Comparison of ENCODE assay signal across 1 cellular context in genomic region chr13:99979453-99980200, GRCh38.
TF ChIP-seq lines count a peak whose summit lies in the region.

No MANE protein-coding gene starts in this region.

TF ChIP-seq in HepG2, 621 proteins besides CTCF, POLR2A, EP300 and RAD21 (continued from another document):
- TF ChIP-seq, protein P1, sequence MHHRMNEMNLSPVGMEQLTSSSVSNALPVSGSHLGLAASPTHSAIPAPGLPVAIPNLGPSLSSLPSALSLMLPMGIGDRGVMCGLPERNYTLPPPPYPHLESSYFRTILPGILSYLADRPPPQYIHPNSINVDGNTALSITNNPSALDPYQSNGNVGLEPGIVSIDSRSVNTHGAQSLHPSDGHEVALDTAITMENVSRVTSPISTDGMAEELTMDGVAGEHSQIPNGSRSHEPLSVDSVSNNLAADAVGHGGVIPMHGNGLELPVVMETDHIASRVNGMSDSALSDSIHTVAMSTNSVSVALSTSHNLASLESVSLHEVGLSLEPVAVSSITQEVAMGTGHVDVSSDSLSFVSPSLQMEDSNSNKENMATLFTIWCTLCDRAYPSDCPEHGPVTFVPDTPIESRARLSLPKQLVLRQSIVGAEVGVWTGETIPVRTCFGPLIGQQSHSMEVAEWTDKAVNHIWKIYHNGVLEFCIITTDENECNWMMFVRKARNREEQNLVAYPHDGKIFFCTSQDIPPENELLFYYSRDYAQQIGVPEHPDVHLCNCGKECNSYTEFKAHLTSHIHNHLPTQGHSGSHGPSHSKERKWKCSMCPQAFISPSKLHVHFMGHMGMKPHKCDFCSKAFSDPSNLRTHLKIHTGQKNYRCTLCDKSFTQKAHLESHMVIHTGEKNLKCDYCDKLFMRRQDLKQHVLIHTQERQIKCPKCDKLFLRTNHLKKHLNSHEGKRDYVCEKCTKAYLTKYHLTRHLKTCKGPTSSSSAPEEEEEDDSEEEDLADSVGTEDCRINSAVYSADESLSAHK (CRISPR knock-in tag; IDR thresholded peaks at IDR 0.05; ENCODE audit: borderline replicate concordance): no peak
- TF ChIP-seq ZNF33A (CRISPR knock-in tag; IDR thresholded peaks at IDR 0.05; ENCODE audit: borderline replicate concordance) (no peak), SOX6 (IDR thresholded peaks at IDR 0.05) (no peak), SOX6 (CRISPR knock-in tag; IDR thresholded peaks at IDR 0.05) (no peak), ZNF431 (CRISPR knock-in tag; IDR thresholded peaks at IDR 0.05; ENCODE audit: borderline replicate concordance, low read depth) (no peak), RBM22 (optimal IDR thresholded peaks at IDR 0.05; ENCODE audit: low read length) (no peak), ZNF747 (CRISPR knock-in tag; IDR thresholded peaks at IDR 0.05; ENCODE audit: borderline replicate concordance) (no peak), ZNF784 (CRISPR knock-in tag; IDR thresholded peaks at IDR 0.05; ENCODE audit: borderline replicate concordance) (0 out of 2 replicates have a peak, but pooled peaks have one; percentile 7), SPEN (CRISPR knock-in tag; IDR thresholded peaks at IDR 0.05; ENCODE audit: low read depth) (no peak), CBX2 (IDR thresholded peaks at IDR 0.05; ENCODE audit: low read depth, low read length) (no peak), CBX2 (CRISPR knock-in tag; IDR thresholded peaks at IDR 0.05; ENCODE audit: low read depth) (0 out of 2 replicates have a peak, but pooled peaks have one; percentile 18), ISL2 (CRISPR knock-in tag; IDR thresholded peaks at IDR 0.05) (no peak), KLF12 (CRISPR knock-in tag; IDR thresholded peaks at IDR 0.05; ENCODE audit: borderline replicate concordance) (no peak), ZFP36 (IDR thresholded peaks at IDR 0.05; ENCODE audit: borderline replicate concordance, low read depth, low read length, partially characterized antibody) (no peak), HES4 (CRISPR knock-in tag; IDR thresholded peaks at IDR 0.05; ENCODE audit: borderline replicate concordance) (no peak), ZNF383 (CRISPR knock-in tag; IDR thresholded peaks at IDR 0.05; ENCODE audit: borderline replicate concordance) (no peak), FIP1L1 (IDR thresholded peaks at IDR 0.05; ENCODE audit: borderline replicate concordance, insufficient read depth, low read depth, low read length) (no peak), ZNF678 (CRISPR knock-in tag; IDR thresholded peaks at IDR 0.05) (no peak), MXD1 (CRISPR knock-in tag; IDR thresholded peaks at IDR 0.05) (0 out of 2 replicates have a peak, but pooled peaks have one; percentile 13), ZNF12 (CRISPR knock-in tag; IDR thresholded peaks at IDR 0.05) (no peak), ZNF816 (CRISPR knock-in tag; IDR thresholded peaks at IDR 0.05; ENCODE audit: borderline replicate concordance) (0 out of 2 replicates have a peak, but pooled peaks have one; percentile 22), ZNF292 (CRISPR knock-in tag; IDR thresholded peaks at IDR 0.05; ENCODE audit: borderline replicate concordance, low read depth) (no peak), GRHL1 (CRISPR knock-in tag; conservative IDR thresholded peaks at IDR 0.05) (no peak), MTF1 (CRISPR knock-in tag; IDR thresholded peaks at IDR 0.05) (no peak), RBM39 (IDR thresholded peaks at IDR 0.05; ENCODE audit: low read depth, low read length, poor library complexity, severe bottlenecking) (no peak), ZC3H13 (CRISPR knock-in tag; IDR thresholded peaks at IDR 0.05) (no peak), SATB2 (CRISPR knock-in tag; IDR thresholded peaks at IDR 0.05) (no peak), MXD4 (CRISPR knock-in tag; IDR thresholded peaks at IDR 0.05) (no peak), BRCA1 (CRISPR knock-in tag; IDR thresholded peaks at IDR 0.05) (no peak), ZNF639 (CRISPR knock-in tag; conservative IDR thresholded peaks at IDR 0.05) (no peak), SIX4 (CRISPR knock-in tag; IDR thresholded peaks at IDR 0.05) (no peak), MAF1 (CRISPR knock-in tag; IDR thresholded peaks at IDR 0.05; ENCODE audit: borderline replicate concordance) (0 out of 2 replicates have a peak, but pooled peaks have one; percentile 14)
- TF ChIP-seq, protein P2, sequence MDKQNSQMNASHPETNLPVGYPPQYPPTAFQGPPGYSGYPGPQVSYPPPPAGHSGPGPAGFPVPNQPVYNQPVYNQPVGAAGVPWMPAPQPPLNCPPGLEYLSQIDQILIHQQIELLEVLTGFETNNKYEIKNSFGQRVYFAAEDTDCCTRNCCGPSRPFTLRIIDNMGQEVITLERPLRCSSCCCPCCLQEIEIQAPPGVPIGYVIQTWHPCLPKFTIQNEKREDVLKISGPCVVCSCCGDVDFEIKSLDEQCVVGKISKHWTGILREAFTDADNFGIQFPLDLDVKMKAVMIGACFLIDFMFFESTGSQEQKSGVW (CRISPR knock-in tag; IDR thresholded peaks at IDR 0.05; ENCODE audit: borderline replicate concordance): no peak
- TF ChIP-seq, protein P3, sequence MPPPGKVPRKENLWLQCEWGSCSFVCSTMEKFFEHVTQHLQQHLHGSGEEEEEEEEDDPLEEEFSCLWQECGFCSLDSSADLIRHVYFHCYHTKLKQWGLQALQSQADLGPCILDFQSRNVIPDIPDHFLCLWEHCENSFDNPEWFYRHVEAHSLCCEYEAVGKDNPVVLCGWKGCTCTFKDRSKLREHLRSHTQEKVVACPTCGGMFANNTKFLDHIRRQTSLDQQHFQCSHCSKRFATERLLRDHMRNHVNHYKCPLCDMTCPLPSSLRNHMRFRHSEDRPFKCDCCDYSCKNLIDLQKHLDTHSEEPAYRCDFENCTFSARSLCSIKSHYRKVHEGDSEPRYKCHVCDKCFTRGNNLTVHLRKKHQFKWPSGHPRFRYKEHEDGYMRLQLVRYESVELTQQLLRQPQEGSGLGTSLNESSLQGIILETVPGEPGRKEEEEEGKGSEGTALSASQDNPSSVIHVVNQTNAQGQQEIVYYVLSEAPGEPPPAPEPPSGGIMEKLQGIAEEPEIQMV (CRISPR knock-in tag; IDR thresholded peaks at IDR 0.05; ENCODE audit: low read depth): no peak
- TF ChIP-seq, protein P4, sequence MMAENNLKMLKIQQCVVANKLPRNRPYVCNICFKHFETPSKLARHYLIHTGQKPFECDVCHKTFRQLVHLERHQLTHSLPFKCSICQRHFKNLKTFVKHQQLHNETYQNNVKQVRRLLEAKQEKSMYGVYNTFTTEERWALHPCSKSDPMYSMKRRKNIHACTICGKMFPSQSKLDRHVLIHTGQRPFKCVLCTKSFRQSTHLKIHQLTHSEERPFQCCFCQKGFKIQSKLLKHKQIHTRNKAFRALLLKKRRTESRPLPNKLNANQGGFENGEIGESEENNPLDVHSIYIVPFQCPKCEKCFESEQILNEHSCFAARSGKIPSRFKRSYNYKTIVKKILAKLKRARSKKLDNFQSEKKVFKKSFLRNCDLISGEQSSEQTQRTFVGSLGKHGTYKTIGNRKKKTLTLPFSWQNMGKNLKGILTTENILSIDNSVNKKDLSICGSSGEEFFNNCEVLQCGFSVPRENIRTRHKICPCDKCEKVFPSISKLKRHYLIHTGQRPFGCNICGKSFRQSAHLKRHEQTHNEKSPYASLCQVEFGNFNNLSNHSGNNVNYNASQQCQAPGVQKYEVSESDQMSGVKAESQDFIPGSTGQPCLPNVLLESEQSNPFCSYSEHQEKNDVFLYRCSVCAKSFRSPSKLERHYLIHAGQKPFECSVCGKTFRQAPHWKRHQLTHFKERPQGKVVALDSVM (CRISPR knock-in tag; IDR thresholded peaks at IDR 0.05): no peak
